Comparison of ENCODE assay signal across 25 cellular contexts in the genomic region with DNA sequence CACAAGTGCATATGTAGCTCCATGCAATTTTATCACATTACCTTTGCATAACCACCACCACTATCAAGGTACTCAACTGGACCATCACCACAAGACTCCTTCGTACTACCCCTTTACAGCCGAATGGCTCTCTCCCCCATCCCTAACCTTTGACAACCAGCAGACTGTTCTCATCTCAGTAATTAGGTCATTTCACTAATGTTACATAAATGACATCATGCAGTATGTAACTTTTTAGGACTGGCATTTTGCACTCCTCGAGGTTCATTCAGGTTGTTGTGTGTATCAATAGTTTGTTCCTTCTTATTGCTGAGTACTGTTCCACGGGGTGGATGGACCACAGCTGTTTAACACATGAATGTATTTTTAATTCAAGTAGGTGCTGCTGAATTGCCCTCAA.
"Had no signal": no experiment of that assay in that cellular context is flagged by ENCODE, and none has a peak within 500 bp of the region (broad histone marks: within the 10 kb centered on the region; RNA-seq: fewer than 3 reads in every experiment).

No MANE protein-coding gene starts in this region.

- H3K27ac Mint-ChIP-seq: dendritic cell treated with granulocyte-macrophage colony-stimulating factor and Interleukin-4, amounts not matched to agents 40 ng/mL and 50 ng/mL, for 4 days; effector memory CD8-positive, alpha-beta T cell; endodermal cell had no signal

- H3K9me3 Mint-ChIP-seq: dendritic cell treated with granulocyte-macrophage colony-stimulating factor and Interleukin-4, amounts not matched to agents 40 ng/mL and 50 ng/mL, for 4 days; effector memory CD8-positive, alpha-beta T cell; endodermal cell had no signal

- FAIRE-seq: colon, endometrium, endothelial cell of umbilical vein, frontal cortex had no signal

- H3K27me3 ChIP-seq: colonic mucosa, gastrocnemius medialis had no signal

- H3K27ac ChIP-seq: colonic mucosa, coronary artery, epithelial cell of prostate, esophagus muscularis mucosa, esophagus squamous epithelium, foreskin keratinocyte, gastroesophageal sphincter, heart left ventricle, heart right ventricle had no signal

- H3K4me1 ChIP-seq: colonic mucosa, esophagus muscularis mucosa, esophagus squamous epithelium, foreskin keratinocyte, gastroesophageal sphincter, heart left ventricle, heart right ventricle had no signal

- H3K4me1 Mint-ChIP-seq: endodermal cell had no signal

- ATAC-seq: effector memory CD8-positive, alpha-beta T cell; esophagus mucosa; foreskin keratinocyte; gastroesophageal sphincter; heart left ventricle had no signal

- H3K4me3 Mint-ChIP-seq: dendritic cell treated with granulocyte-macrophage colony-stimulating factor and Interleukin-4, amounts not matched to agents 40 ng/mL and 50 ng/mL, for 4 days; effector memory CD8-positive, alpha-beta T cell; endodermal cell had no signal

- DNase-seq: colonic mucosa; cortex of kidney; dorsolateral prefrontal cortex; effector CD4-positive, alpha-beta T cell; effector CD8-positive, alpha-beta T cell; effector memory CD4-positive, alpha-beta T cell; effector memory CD8-positive, alpha-beta T cell; endodermal cell; esophagus squamous epithelium; foreskin keratinocyte; foreskin melanocyte; gastrocnemius medialis; glutamatergic neuron; heart left ventricle; heart right ventricle had no signal

- H3K4me3 ChIP-seq: colonic mucosa, coronary artery, dorsolateral prefrontal cortex, esophagus muscularis mucosa, esophagus squamous epithelium, gastrocnemius medialis, gastroesophageal sphincter, heart left ventricle, heart right ventricle had no signal

- H3K9me3 ChIP-seq: colonic mucosa, esophagus muscularis mucosa, esophagus squamous epithelium, gastrocnemius medialis, gastroesophageal sphincter, heart left ventricle, heart right ventricle had no signal

- H3K36me3 ChIP-seq: colonic mucosa, esophagus muscularis mucosa, esophagus squamous epithelium, gastrocnemius medialis, gastroesophageal sphincter, heart left ventricle, heart right ventricle had no signal
